5 cellular contexts compared by ENCODE assay signal in the genomic region with DNA sequence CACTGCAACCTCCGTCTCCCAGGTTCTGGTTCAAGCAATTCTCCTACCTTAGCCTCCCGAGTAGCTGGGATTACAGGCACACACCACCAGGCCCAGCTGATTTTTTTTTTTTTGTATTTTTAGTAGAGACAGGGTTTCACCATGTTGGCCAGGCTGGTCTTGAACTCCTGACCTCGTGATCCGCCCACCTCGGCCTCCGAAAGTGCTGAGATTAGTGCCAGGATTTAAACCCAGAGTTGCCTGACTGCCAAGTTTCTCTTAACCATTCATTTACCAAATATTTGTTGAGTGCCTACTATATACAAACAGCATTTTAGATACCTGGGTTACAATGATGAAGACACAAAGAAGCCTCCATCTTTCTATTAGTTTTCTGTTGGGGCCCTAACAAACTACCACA. TPM values are rescaled to one million over a fixed set of nuclear protein-coding genes. Genes with fewer than 3 reads are reported as not detected.
"Had no signal": no experiment of that assay in that cellular context is flagged by ENCODE, and none has a peak within 500 bp of the region (broad histone marks: within the 10 kb centered on the region; RNA-seq: fewer than 3 reads in every experiment).

No MANE protein-coding gene starts in this region.

RNA-seq across cellular contexts. Expression of a gene that starts 18.3 kb away (rescaled TPM):
- total RNA-seq: HT-29, HT1080, IMR-90 had no signal
- polyA plus RNA-seq: IgD-negative memory B cell, IMR-90, K562 had no signal
